In genomic region chr15:53837263-53837662, GRCh38 we compare ENCODE assay signal across 1 cellular context.
TF ChIP-seq lines count a peak whose summit lies in the region.

No MANE protein-coding gene starts in this region.

TF ChIP-seq in HepG2, 621 proteins besides CTCF, POLR2A, EP300 and RAD21 (continued from another document):
- TF ChIP-seq ARID5B (CRISPR knock-in tag; IDR thresholded peaks at IDR 0.05) (no peak), POGZ (CRISPR knock-in tag; IDR thresholded peaks at IDR 0.05) (peak; percentile 18; the same call in 1 of the 2 replicates), PRMT3 (CRISPR knock-in tag; IDR thresholded peaks at IDR 0.05; ENCODE audit: borderline replicate concordance, low read depth) (no peak), PREB (CRISPR knock-in tag; IDR thresholded peaks at IDR 0.05) (no peak), CHD2 (IDR thresholded peaks at IDR 0.05; ENCODE audit: low read depth, low read length) (no peak), ZNF607 (CRISPR knock-in tag; IDR thresholded peaks at IDR 0.05; ENCODE audit: borderline replicate concordance) (no peak), MYPOP (CRISPR knock-in tag; IDR thresholded peaks at IDR 0.05) (no peak), GATAD2A (CRISPR knock-in tag; IDR thresholded peaks at IDR 0.05) (peak; percentile 21; the same call in 1 of the 2 replicates)
- TF ChIP-seq, protein P1, sequence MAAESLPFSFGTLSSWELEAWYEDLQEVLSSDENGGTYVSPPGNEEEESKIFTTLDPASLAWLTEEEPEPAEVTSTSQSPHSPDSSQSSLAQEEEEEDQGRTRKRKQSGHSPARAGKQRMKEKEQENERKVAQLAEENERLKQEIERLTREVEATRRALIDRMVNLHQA (CRISPR knock-in tag; IDR thresholded peaks at IDR 0.05) = no peak
- TF ChIP-seq, protein P2, sequence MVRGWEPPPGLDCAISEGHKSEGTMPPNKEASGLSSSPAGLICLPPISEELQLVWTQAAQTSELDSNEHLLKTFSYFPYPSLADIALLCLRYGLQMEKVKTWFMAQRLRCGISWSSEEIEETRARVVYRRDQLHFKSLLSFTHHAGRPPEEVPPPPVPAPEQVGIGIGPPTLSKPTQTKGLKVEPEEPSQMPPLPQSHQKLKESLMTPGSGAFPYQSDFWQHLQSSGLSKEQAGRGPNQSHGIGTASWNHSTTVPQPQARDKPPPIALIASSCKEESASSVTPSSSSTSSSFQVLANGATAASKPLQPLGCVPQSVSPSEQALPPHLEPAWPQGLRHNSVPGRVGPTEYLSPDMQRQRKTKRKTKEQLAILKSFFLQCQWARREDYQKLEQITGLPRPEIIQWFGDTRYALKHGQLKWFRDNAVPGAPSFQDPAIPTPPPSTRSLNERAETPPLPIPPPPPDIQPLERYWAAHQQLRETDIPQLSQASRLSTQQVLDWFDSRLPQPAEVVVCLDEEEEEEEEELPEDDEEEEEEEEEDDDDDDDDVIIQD (CRISPR knock-in tag; IDR thresholded peaks at IDR 0.05; ENCODE audit: low read depth) = no peak
